Comparison of ENCODE assay signal across 8 cellular contexts in genomic region chr12:124453419-124454351, GRCh38.
DNase-seq lines count a peak whose midpoint lies in the region; ATAC-seq and TF ChIP-seq lines count a peak whose summit lies in the region.

No MANE protein-coding gene starts in this region.

- no peak overlapping the region for H3K27ac Mint-ChIP-seq in activated naive CD8-positive, alpha-beta T cell treated with anti-CD3 and anti-CD28 coated beads, Interleukin-2, amount 50 U/mL, for 24 hours
- H3K27ac Mint-ChIP-seq in progenitor cell of endocrine pancreas: no peak overlapping the region

- no peaks in the 10 kb centered on the region for H3K9me3 Mint-ChIP-seq in activated naive CD8-positive, alpha-beta T cell treated with anti-CD3 and anti-CD28 coated beads, Interleukin-2, amount 50 U/mL, for 24 hours
- H3K9me3 Mint-ChIP-seq in progenitor cell of endocrine pancreas (ENCODE audit: low read depth): no peaks in the 10 kb centered on the region

- peak; percentile 73 for ATAC-seq in HG03378 (IDR thresholded peaks at IDR 0.05; ENCODE audit: unreplicated experiment)
- peak; percentile 90 for ATAC-seq in activated naive CD8-positive, alpha-beta T cell treated with anti-CD3 and anti-CD28 coated beads, Interleukin-2, amount 50 U/mL, for 24 hours

- no peak for TF ChIP-seq CTCF in progenitor cell of endocrine pancreas (IDR thresholded peaks at IDR 0.05; ENCODE audit: unreplicated experiment)

- no peak overlapping the region for H3K4me3 Mint-ChIP-seq in activated naive CD8-positive, alpha-beta T cell treated with anti-CD3 and anti-CD28 coated beads, Interleukin-2, amount 50 U/mL, for 24 hours
- H3K4me3 Mint-ChIP-seq in progenitor cell of endocrine pancreas (ENCODE audit: low read depth): no peak overlapping the region

- peaks cover 19% of the 10 kb centered on the region for H3K36me3 Mint-ChIP-seq in activated naive CD8-positive, alpha-beta T cell treated with anti-CD3 and anti-CD28 coated beads, Interleukin-2, amount 50 U/mL, for 24 hours (ENCODE audit: low read depth)
- peaks cover 6% of the 10 kb centered on the region for H3K36me3 Mint-ChIP-seq in progenitor cell of endocrine pancreas (ENCODE audit: insufficient read depth)

- peaks cover 71% of the 10 kb centered on the region for H3K4me1 Mint-ChIP-seq in activated naive CD8-positive, alpha-beta T cell treated with anti-CD3 and anti-CD28 coated beads, Interleukin-2, amount 50 U/mL, for 24 hours
- peaks cover 1% of the 10 kb centered on the region for H3K4me1 Mint-ChIP-seq in progenitor cell of endocrine pancreas (ENCODE audit: low read depth)

- no peaks in the 10 kb centered on the region for H3K27me3 Mint-ChIP-seq in activated naive CD8-positive, alpha-beta T cell treated with anti-CD3 and anti-CD28 coated beads, Interleukin-2, amount 50 U/mL, for 24 hours
- H3K27me3 Mint-ChIP-seq in progenitor cell of endocrine pancreas: no peaks in the 10 kb centered on the region

- peak; percentile 89 to 94 for DNase-seq in AML-193 (lab: John Stamatoyannopoulos, UW)
- peak; percentile 98 for DNase-seq in GM19240 (ENCODE audit: insufficient read length, low spot score)
- DNase-seq in T follicular helper cell (ENCODE audit: low read depth): peak; percentile 72
- peak; percentile 83 for DNase-seq in activated naive CD8-positive, alpha-beta T cell treated with anti-CD3 and anti-CD28 coated beads, Interleukin-2, amount 50 U/mL, for 24 hours
- DNase-seq in hepatic stellate cell (ENCODE audit: low spot score): peak; percentile 93
- DNase-seq in stimulated activated CD4-positive, alpha-beta T cell treated with anti-CD3 and anti-CD28 coated beads, Interleukin-1b, Interleukin-23, amount 100 ng/mL, for 4 hours (ENCODE audit: low read depth in 2 of 2): peak; percentile 60 to 70
- no peak for DNase-seq in progenitor cell of endocrine pancreas (ENCODE audit: low spot score, unreplicated experiment)
